In the genomic region with DNA sequence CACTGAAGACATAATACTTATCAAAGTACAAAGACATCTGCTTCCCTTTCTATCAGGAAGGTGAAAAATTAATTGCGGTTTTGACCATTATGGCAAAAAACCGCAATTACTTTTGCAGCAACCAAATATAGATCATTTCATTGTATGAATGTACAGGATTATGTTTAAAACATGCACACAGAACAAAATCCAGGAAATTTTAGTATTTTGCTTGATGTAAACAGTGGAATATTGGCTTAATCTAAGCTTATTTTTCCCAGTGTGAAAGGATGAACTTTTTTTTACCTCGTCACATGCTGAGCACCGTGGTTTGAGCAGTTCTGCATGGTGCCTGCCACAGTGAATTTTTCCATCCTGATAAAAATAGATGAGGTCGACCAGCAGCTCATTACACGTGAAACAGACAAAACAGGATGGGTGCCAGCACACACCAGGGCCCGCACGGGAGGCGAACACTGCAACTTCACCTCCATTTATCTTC, we compare ENCODE assay signal across 11 cellular contexts.
A peak's percentile ranks its signal among the peaks of the same experiment; 100 is the strongest.
DNase-seq lines count a peak whose midpoint lies in the region; ATAC-seq and TF ChIP-seq lines count a peak whose summit lies in the region.
"Had no signal": no experiment of that assay in that cellular context is flagged by ENCODE, and none has a peak within 500 bp of the region (broad histone marks: within the 10 kb centered on the region; RNA-seq: fewer than 3 reads in every experiment).

No MANE protein-coding gene starts in this region.

- no peaks in the 10 kb centered on the region for H3K9me3 Mint-ChIP-seq in brain

- in situ Hi-C loops in GM13977 (cut with MboI; ENCODE audit: low pct_unique_long_range_greater_than_20kb, low sequenced_read_pairs, unreplicated experiment), result no loop called here

- no peak for TF ChIP-seq POLR2A in spleen (IDR thresholded peaks at IDR 0.05)

- ATAC-seq in esophagus mucosa (no peak), HG03521 (IDR thresholded peaks at IDR 0.05; ENCODE audit: unreplicated experiment) (no peak)

- H3K4me1 ChIP-seq in spleen, result peaks cover 12 to 76% (median 59%) of the 10 kb centered on the region in 6 donors

- H3K27ac Mint-ChIP-seq in brain, result peak overlapping the region in 3 of 5 experiments; percentile 55 to 86 (median 58)

- no peaks in the 10 kb centered on the region for H3K27me3 ChIP-seq in spleen (replicated peaks in 1 of 7)

- H3K4me3 ChIP-seq in spleen, result peak overlapping the region in 3 of 8 donors; percentile 15 to 58 (median 29)

- H3K4me3 Mint-ChIP-seq in brain, result peak overlapping the region in 2 of 5 experiments; percentile 28 to 42

- H3K9me3 ChIP-seq in spleen, result no peaks in the 10 kb centered on the region

- WGBS in spleen, 5 donors, result 23 to 43% (median 26%) methylated on average over 9 of the region's 9 CpGs

- DNase-seq in activated CD4-positive, alpha-beta T cell treated with anti-CD3 and anti-CD28 coated beads for 48 hours, result peak; percentile 6
- no peak for DNase-seq in activated CD4-positive, alpha-beta T cell treated with anti-CD3 and anti-CD28 coated beads, Interleukin-2, amount 50 U/mL, for 48 hours
- DNase-seq in Kasumi-1 (lab: John Stamatoyannopoulos, UW), result peak; percentile 39 to 44
- no peak for DNase-seq in spleen
- no peak for DNase-seq in GM13977 (ENCODE audit: low spot score)
- DNase-seq: activated CD8-positive, alpha-beta memory T cell treated with anti-CD3 and anti-CD28 coated beads, Interleukin-2, amount 50 U/mL, for 48 hours; foreskin fibroblast; stimulated activated naive CD4-positive, alpha-beta T cell treated with Interleukin-2 at 50 U/mL for 16 hours had no signal

- H3K27ac ChIP-seq in spleen, result peak overlapping the region; percentile 55 to 86 (median 71)

- H3K4me1 Mint-ChIP-seq in brain, result peaks cover 41% of the 10 kb centered on the region

- intact Hi-C loops in spleen (cut with DNase I; ENCODE audit: low total_unique reads), result no loop called here

- peaks cover 0 to 88% (median 38%) of the 10 kb centered on the region in 6 donors for H3K36me3 ChIP-seq in spleen

- no peak for TF ChIP-seq CTCF in brain (conservative IDR thresholded peaks at IDR 0.05)
- TF ChIP-seq CTCF in spleen (IDR thresholded peaks at IDR 0.05 in 8 of 11, conservative IDR thresholded peaks at IDR 0.05 in 3 of 11), result no peak
- no peak for TF ChIP-seq CTCF in GM13977 (IDR thresholded peaks at IDR 0.05; ENCODE audit: extremely low read depth, insufficient read depth, missing control alignments)

- H3K27me3 Mint-ChIP-seq in brain, result no peaks in the 10 kb centered on the region

- H3K36me3 Mint-ChIP-seq in brain, result peaks cover 48% of the 10 kb centered on the region

Comparison
In these comparisons a context has a peak if more than half of its experiments do, and no peak if none do; other contexts are left out.
1. DNase-seq: peak in activated CD4-positive, alpha-beta T cell treated with anti-CD3 and anti-CD28 coated beads for 48 hours (single experiment) and Kasumi-1 (2 of 2); none in activated CD4-positive, alpha-beta T cell treated with anti-CD3 and anti-CD28 coated beads, Interleukin-2, amount 50 U/mL, for 48 hours (0 of 2), spleen (single experiment) and GM13977 (single experiment).